20 cellular contexts compared by ENCODE assay signal in the genomic region with DNA sequence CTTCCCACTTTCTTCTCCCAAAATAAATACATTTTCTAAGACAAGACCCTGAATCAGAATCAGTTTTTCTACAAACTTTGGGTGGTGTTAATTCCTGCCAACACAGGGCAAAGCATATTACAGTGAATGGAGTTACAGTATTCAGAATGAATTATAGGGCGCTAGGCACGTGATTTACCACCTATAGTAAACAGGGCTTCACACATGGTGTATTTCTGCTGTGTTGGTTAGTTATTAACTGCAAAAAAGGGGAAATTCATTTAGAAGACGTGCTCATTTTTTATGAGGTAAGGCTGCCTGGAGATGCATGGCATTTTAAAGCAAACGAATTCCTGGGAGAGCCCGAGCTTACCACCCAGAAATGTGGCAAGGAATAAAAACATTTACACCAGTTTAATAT.
"Had no signal": no experiment of that assay in that cellular context is flagged by ENCODE, and none has a peak within 500 bp of the region (broad histone marks: within the 10 kb centered on the region; RNA-seq: fewer than 3 reads in every experiment).

No MANE protein-coding gene starts in this region.

- ATAC-seq: effector memory CD8-positive, alpha-beta T cell; foreskin keratinocyte; left cardiac atrium; naive thymus-derived CD8-positive, alpha-beta T cell; pancreas; stimulated activated naive CD8-positive, alpha-beta T cell treated with anti-CD3 and anti-CD28 coated beads, Interleukin-15, Interleukin-2, amounts not matched to agents 100 U/mL and 50 U/mL, for 24 hours had no signal

- H3K4me1 Mint-ChIP-seq: immature natural killer cell; naive thymus-derived CD8-positive, alpha-beta T cell; neural progenitor cell had no signal

- H3K27ac Mint-ChIP-seq: dendritic cell treated with granulocyte-macrophage colony-stimulating factor and Interleukin-4, amounts not matched to agents 40 ng/mL and 50 ng/mL, for 4 days; effector memory CD8-positive, alpha-beta T cell; immature natural killer cell; naive thymus-derived CD8-positive, alpha-beta T cell; neural progenitor cell; progenitor cell of endocrine pancreas; type B pancreatic cell had no signal

- H3K4me1 ChIP-seq: foreskin keratinocyte, neural progenitor cell, pancreas, suprapubic skin had no signal

- DNase-seq: effector memory CD8-positive, alpha-beta T cell; foreskin keratinocyte; immature natural killer cell; left cardiac atrium; mammary epithelial cell; naive thymus-derived CD8-positive, alpha-beta T cell; occipital lobe; pancreas; stimulated activated CD4-positive, alpha-beta T cell treated with anti-CD3 and anti-CD28 coated beads, Interleukin-2, amount 100 ng/mL, for 48 hours; stimulated activated naive CD8-positive, alpha-beta T cell treated with anti-CD3 and anti-CD28 coated beads, Interleukin-15, Interleukin-2, amounts not matched to agents 100 U/mL and 50 U/mL, for 24 hours; thyroid gland had no signal

- H3K36me3 Mint-ChIP-seq: immature natural killer cell; naive thymus-derived CD8-positive, alpha-beta T cell; neural progenitor cell; type B pancreatic cell had no signal

- H3K27ac ChIP-seq: foreskin keratinocyte, neural progenitor cell, pancreas, suprapubic skin, thyroid gland had no signal

- H3K27me3 Mint-ChIP-seq: dendritic cell treated with granulocyte-macrophage colony-stimulating factor and Interleukin-4, amounts not matched to agents 40 ng/mL and 50 ng/mL, for 4 days; effector memory CD8-positive, alpha-beta T cell had no signal

- FAIRE-seq: colon, keratinocyte, pancreas, urothelium cell line had no signal

- H3K4me3 Mint-ChIP-seq: dendritic cell treated with granulocyte-macrophage colony-stimulating factor and Interleukin-4, amounts not matched to agents 40 ng/mL and 50 ng/mL, for 4 days; effector memory CD8-positive, alpha-beta T cell; immature natural killer cell; naive thymus-derived CD8-positive, alpha-beta T cell; neural progenitor cell; type B pancreatic cell had no signal

- H3K27me3 ChIP-seq: foreskin keratinocyte, neural progenitor cell, pancreas, suprapubic skin, thyroid gland had no signal

- H3K9me3 ChIP-seq: pancreas, suprapubic skin, thyroid gland had no signal

- H2AFZ ChIP-seq: neural progenitor cell had no signal

- H3K9ac ChIP-seq: neural progenitor cell had no signal

- H3K36me3 ChIP-seq: neural progenitor cell, pancreas, suprapubic skin, thyroid gland had no signal

- H3K9me3 Mint-ChIP-seq: immature natural killer cell had no signal

- H3K4me2 ChIP-seq: neural progenitor cell, smooth muscle cell had no signal

- H3K4me3 ChIP-seq: neural progenitor cell, pancreas, smooth muscle cell, suprapubic skin, thyroid gland had no signal
